In the genomic region with DNA sequence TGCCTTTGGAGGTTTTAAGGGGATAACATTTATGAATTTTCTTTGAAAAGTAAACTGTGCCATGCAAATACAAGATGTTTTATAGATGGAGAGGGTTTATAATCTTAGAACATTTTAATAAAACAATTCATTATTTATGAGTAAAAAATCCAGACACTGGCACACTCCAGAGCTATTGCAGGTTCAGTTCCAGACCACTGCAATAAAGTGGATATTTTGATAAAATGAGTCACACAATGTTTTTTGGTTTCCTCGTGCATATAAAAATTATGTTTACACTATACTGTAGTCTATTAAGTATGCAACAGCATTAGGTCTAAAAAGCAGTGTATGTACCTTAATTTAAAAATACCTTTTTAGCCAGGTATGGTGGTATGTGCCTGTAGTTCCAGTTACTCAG, we compare ENCODE assay signal across 35 cellular contexts.
"Had no signal": no experiment of that assay in that cellular context is flagged by ENCODE, and none has a peak within 500 bp of the region (broad histone marks: within the 10 kb centered on the region; RNA-seq: fewer than 3 reads in every experiment).

No MANE protein-coding gene starts in this region.

- H3K27me3 ChIP-seq: MG63 had no signal

- H3K4me2 ChIP-seq: KMS-11 had no signal

- H3K36me3 ChIP-seq: MG63 had no signal

- H3K9me3 ChIP-seq: MG63 had no signal

- DNase-seq: Karpas-422, Kasumi-1, KBM-7, KG1, MG63, MM.1S, MV-4-11, NCI-H1048, NCI-H1092, NCI-H1092 treated with DMSO at 0.1 percent for 48 hours, NCI-H1105, NCI-H1105 treated with DMSO at 0.1 percent for 48 hours, NCI-H1417, NCI-H1417 treated with DMSO at 0.1 percent for 48 hours, NCI-H1436, NCI-H1436 treated with DMSO at 0.1 percent for 48 hours, NCI-H146, NCI-H1694, NCI-H1694 treated with DMSO at 0.1 percent for 48 hours, NCI-H187, NCI-H187 treated with DMSO at 0.1 percent for 48 hours, NCI-H1930, NCI-H2029, NCI-H2029 treated with DMSO at 0.1 percent for 48 hours, NCI-H2081, NCI-H2081 treated with DMSO at 0.1 percent for 48 hours, NCI-H2107, NCI-H2171, NCI-H2171 treated with DMSO at 0.1 percent for 48 hours, NCI-H2227 treated with DMSO at 0.1 percent for 48 hours, NCI-H226, NCI-H345, NCI-H446, NCI-H446 treated with DMSO at 0.1 percent for 48 hours had no signal

- H3K4me3 ChIP-seq: MG63 had no signal

- H3K27ac ChIP-seq: KMS-11 had no signal

- H3K9ac ChIP-seq: KMS-11 had no signal
